8 cellular contexts compared by ENCODE assay signal in the genomic region with DNA sequence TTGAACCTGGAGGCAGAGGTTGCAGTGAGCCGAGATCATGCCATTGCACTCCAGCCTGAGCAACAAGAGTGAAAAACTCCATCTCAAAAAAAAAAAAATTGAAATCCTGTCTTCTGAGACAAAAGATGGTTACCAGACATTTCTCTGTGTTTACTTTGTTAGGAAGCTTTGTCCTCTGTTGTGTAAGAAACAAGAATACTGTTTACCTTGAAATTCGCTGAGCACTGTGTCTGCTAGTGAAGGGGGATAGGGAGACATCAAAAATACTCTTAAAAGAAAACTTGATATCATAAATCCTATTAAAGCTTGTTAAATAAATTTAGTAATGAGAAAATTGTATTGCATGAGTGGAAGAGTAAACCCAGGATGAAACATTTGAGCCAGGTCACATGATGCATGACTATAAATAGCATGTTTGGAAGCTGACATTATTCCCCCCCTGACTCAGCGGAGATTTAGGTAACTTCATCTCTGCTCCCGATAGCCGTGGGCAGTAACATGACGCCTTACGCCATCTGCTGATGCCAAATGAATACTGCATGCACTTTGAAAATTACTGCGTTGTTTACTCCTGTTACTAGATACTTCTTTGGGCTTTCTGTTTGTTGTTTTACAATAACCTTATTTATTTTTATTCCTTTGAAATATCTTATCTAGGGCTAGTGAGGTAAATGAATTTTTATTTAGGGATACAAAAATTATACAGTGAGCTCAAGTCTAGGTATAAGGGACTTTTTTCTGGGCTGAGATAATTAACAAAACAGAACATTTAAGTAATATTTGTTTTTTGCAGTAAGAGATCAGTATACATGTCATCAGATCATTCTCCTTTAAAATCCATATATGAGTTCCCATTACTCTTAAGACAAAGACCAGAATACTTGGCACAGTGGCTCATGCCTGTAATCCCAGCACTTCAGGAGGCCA.
DNase-seq lines count a peak whose midpoint lies in the region; ATAC-seq, FAIRE-seq and TF ChIP-seq lines count a peak whose summit lies in the region.

No MANE protein-coding gene starts in this region.

- peaks cover 21% of the 10 kb centered on the region for H3K4me1 ChIP-seq in lower lobe of right lung

- peak overlapping the region; percentile 13 for H3K27ac ChIP-seq in lower lobe of right lung

- DNase-seq in NCI-H2227 (lab: John Stamatoyannopoulos, UW; ENCODE audit: unreplicated experiment): peak; percentile 88
- peak; percentile 96 for DNase-seq in dedifferentiated amniotic fluid mesenchymal stem cell (ENCODE audit: extremely low spot score)
- peak; percentile 45 for DNase-seq in lower lobe of right lung
- DNase-seq in stimulated activated CD8-positive, alpha-beta memory T cell treated with anti-CD3 and anti-CD28 coated beads, Interleukin-15, amount 100 ng/mL, for 1 hour (ENCODE audit: low read depth): peak; percentile 10

- TF ChIP-seq CTCF in WI38 (IDR thresholded peaks at IDR 0.05; ENCODE audit: low read depth, low read length): peak; percentile 73
- TF ChIP-seq CTCF in lower lobe of right lung (IDR thresholded peaks at IDR 0.05): peak; percentile 87

- H3K9me3 ChIP-seq in lower lobe of right lung: no peaks in the 10 kb centered on the region

- FAIRE-seq in G401.6 (lab: Jason Lieb, UNC): peak; percentile 84

- intact Hi-C loops in lower lobe of right lung (cut with DNase I): loop anchor here (5.0 kb wide), 1 partner anchor 183 kb away; no protein-coding TSS in a partner anchor

- no peak overlapping the region for H3K4me3 ChIP-seq in WI38 (ENCODE audit: low read depth, low read length)
- no peak overlapping the region for H3K4me3 ChIP-seq in lower lobe of right lung

- peak; percentile 72 for ATAC-seq in HG03025 (IDR thresholded peaks at IDR 0.05; ENCODE audit: low FRiP score, unreplicated experiment)
- peak; percentile 94 to 95 for ATAC-seq in lower lobe of right lung
- ATAC-seq in GM18861 (IDR thresholded peaks at IDR 0.05; ENCODE audit: unreplicated experiment): no peak

- no peaks in the 10 kb centered on the region for H3K27me3 ChIP-seq in lower lobe of right lung (ENCODE audit: low read depth)

- no peaks in the 10 kb centered on the region for H3K36me3 ChIP-seq in lower lobe of right lung

Comparison
In these comparisons a context has a peak if more than half of its experiments do, and no peak if none do; other contexts are left out.
1. DNase-seq: peak in every context shown above with its lines; median percentile 96 in dedifferentiated amniotic fluid mesenchymal stem cell; 88 in NCI-H2227; 45 in lower lobe of right lung; 10 in stimulated activated CD8-positive, alpha-beta memory T cell treated with anti-CD3 and anti-CD28 coated beads, Interleukin-15, amount 100 ng/mL, for 1 hour.